ENCODE assay signal across 8 cellular contexts in the genomic region with DNA sequence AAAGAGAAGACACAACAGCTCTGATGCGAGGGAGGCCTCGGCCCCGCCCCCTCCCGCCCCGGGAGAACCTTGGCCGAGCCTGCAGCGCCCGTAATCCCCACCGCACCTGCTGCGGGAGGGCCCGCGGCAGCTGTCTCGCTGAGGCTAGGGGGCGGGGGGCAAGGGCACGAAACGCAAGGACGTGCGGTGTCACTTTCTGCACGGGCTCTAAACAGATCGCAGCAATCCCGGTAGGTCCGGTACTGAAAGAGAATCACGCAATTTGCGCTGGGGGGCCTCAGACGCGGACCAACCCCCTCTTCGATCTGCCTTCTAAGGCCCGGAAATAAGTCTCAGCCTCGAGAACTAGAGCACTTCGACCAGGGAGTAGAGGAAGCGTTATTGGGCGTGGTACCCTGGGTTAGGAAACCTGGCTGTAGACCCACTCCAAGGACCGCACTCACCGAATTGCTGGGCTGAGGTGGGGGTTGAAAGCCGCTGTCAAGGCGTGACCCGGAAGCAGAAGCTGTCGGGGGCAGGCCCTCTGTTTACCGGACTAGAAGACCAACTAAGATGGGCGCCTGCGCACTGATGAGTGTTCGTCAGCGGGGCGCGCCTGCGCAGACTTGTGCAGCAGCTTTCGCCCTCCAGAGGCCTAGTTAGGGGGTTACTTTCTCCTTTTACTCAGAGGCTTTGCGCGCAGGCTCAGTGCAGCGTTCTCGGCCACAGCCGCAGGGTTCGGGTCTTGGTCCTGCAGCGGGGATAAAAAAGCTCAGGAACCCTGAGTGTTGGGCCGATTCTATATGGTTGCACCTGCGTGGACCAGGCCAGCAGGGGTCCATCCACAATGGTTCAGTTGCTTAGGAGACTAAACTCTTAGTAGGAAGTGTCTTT.
A peak's percentile ranks its signal among the peaks of the same experiment; 100 is the strongest.
DNase-seq lines count a peak whose midpoint lies in the region; ATAC-seq lines count a peak whose summit lies in the region.

A gene with protein sequence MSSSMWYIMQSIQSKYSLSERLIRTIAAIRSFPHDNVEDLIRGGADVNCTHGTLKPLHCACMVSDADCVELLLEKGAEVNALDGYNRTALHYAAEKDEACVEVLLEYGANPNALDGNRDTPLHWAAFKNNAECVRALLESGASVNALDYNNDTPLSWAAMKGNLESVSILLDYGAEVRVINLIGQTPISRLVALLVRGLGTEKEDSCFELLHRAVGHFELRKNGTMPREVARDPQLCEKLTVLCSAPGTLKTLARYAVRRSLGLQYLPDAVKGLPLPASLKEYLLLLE (minus strand): TSS at position 500 of the 873 bp plus-strand sequence. CDS start 4,019 bp downstream, outside the sequence.

- H4K20me1 ChIP-seq in BLaER1 treated with 17β-estradiol and CSF1 and Interleukin-3, amounts not matched to agents 10 nM and 100 nM, result peaks cover 0 to 4% (median 0%) of the 10 kb centered on the region in 11 experiments; a peak in 2 of 22 replicates

- ATAC-seq in HG03460 (IDR thresholded peaks at IDR 0.05; ENCODE audit: unreplicated experiment), result peak; percentile 90

- peak within 1 kb of the TSS; percentile 66 to 87 (median 73) for H3K27ac ChIP-seq in BLaER1 treated with 17β-estradiol and CSF1 and Interleukin-3, amounts not matched to agents 10 nM and 100 nM
- H3K27ac ChIP-seq in cingulate gyrus (ENCODE audit: low read depth, low read length), result peak within 1 kb of the TSS; percentile 94

- DNase-seq in GM19240 (ENCODE audit: insufficient read length, low spot score), result peak; percentile 79
- peak; percentile 91 for DNase-seq in NCI-H524 treated with DMSO at 0.1 percent for 48 hours (lab: John Stamatoyannopoulos, UW)
- DNase-seq in activated CD4-positive, alpha-beta T cell treated with anti-CD3 and anti-CD28 coated beads for 4 hours, result peak; percentile 98 to 99
- peak; percentile 95 for DNase-seq in kidney glomerular epithelial cell (lab: John Stamatoyannopoulos, UW)
- DNase-seq in stimulated activated CD4-positive, alpha-beta T cell treated with anti-CD3 and anti-CD28 coated beads, Interleukin-1b, Interleukin-23, amount 100 ng/mL, for 1 hour (ENCODE audit: low read depth in 2 of 2), result peak; percentile 96

- peak within 1 kb of the TSS; percentile 71 to 99 (median 93) for H3K4me2 ChIP-seq in BLaER1 treated with 17β-estradiol and CSF1 and Interleukin-3, amounts not matched to agents 10 nM and 100 nM

- no peaks in the 10 kb centered on the region for H3K9me3 ChIP-seq in BLaER1 treated with 17β-estradiol and CSF1 and Interleukin-3, amounts not matched to agents 10 nM and 100 nM (replicated peaks in 1 of 11)

- H3K4me3 ChIP-seq in BLaER1 treated with 17β-estradiol and CSF1 and Interleukin-3, amounts not matched to agents 10 nM and 100 nM, result peak within 1 kb of the TSS; percentile 68 to 95 (median 82)

- H3K9ac ChIP-seq in BLaER1 treated with 17β-estradiol and CSF1 and Interleukin-3, amounts not matched to agents 10 nM and 100 nM, result peak within 1 kb of the TSS; percentile 73 to 88 (median 83)

- peaks cover 12 to 27% (median 16%) of the 10 kb centered on the region in 11 experiments; a peak in 21 of 22 replicates for H3K36me3 ChIP-seq in BLaER1 treated with 17β-estradiol and CSF1 and Interleukin-3, amounts not matched to agents 10 nM and 100 nM

- H3K27me3 ChIP-seq in BLaER1 treated with 17β-estradiol and CSF1 and Interleukin-3, amounts not matched to agents 10 nM and 100 nM, result no peaks in the 10 kb centered on the region

- peaks cover 8 to 38% (median 18%) of the 10 kb centered on the region in 10 experiments for H3K4me1 ChIP-seq in BLaER1 treated with 17β-estradiol and CSF1 and Interleukin-3, amounts not matched to agents 10 nM and 100 nM

Comparison
In these comparisons a context has a peak if more than half of its experiments do, and no peak if none do; other contexts are left out.
1. Peak in every context shown above with its lines: DNase-seq, ATAC-seq, H3K4me3 ChIP-seq and H3K27ac ChIP-seq.